ENCODE assay signal across 8 cellular contexts in the genomic region with DNA sequence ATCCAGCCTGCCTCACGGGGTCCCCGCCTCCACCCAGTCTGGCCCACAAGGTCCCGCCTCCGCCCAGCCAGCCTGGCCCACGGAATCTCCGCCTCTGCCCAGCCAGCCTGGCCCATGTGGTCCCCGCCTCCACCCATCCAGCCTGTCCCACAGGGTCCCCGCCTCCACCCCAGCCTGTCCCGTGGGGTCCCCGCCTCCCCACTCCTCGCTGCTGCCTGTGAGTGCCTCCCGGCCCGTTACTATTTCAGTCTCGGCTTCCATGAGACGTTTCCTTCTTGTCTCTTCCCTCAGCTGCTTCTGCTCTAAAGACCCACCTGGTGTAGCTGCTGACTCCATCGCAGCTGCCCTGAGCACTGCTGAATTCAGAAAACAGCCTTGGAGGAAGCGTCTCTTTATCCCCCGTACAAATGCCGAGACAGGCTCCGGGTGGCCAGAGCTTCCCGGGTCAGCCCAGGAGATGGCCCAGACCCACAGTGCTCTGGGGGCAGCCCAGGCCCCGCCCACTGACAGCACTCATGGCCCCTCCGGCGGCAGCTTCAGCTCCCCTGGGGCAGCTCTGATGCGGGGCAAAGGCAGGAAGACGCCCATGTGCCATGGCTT.
DNase-seq lines count a peak whose midpoint lies in the region; ATAC-seq and TF ChIP-seq lines count a peak whose summit lies in the region.

No MANE protein-coding gene starts in this region.

- peak; percentile 87 for DNase-seq in GM13976 (ENCODE audit: low spot score)
- DNase-seq in NCI-H146 (lab: John Stamatoyannopoulos, UW): peak; percentile 50
- DNase-seq in iPS DF 6.9 (ENCODE audit: low read depth, low spot score): peak; percentile 11
- DNase-seq in activated CD8-positive, alpha-beta memory T cell treated with anti-CD3 and anti-CD28 coated beads, Interleukin-2, amount 50 U/mL, for 4 hours: no peak
- no peak for DNase-seq in activated CD8-positive, alpha-beta memory T cell treated with anti-CD3 and anti-CD28 coated beads for 24 hours
- DNase-seq in hepatic stellate cell (ENCODE audit: low spot score): no peak
- DNase-seq in NOMO-1 treated with dmso at 0.1 percent for 144 hours (lab: John Stamatoyannopoulos, UW; ENCODE audit: unreplicated experiment): no peak

- no peaks in the 10 kb centered on the region for H3K27me3 ChIP-seq in iPS DF 6.9 (ENCODE audit: control insufficient read depth, insufficient read depth, low read length)

- in situ Hi-C loops in GM13976 (cut with MboI; ENCODE audit: low sequenced_read_pairs, unreplicated experiment): no loop called here

- no peaks in the 10 kb centered on the region for H3K9me3 ChIP-seq in iPS DF 6.9 (ENCODE audit: control insufficient read depth, insufficient read depth, low read length)

- ATAC-seq in GM21529 (IDR thresholded peaks at IDR 0.05; ENCODE audit: unreplicated experiment): peak; percentile 87

- no peak for TF ChIP-seq CTCF in GM13976 (IDR thresholded peaks at IDR 0.05; ENCODE audit: borderline replicate concordance, control extremely low read depth, extremely low read depth, insufficient read depth, missing control alignments)

- peaks cover 4% of the 10 kb centered on the region; the same call in 1 of the 2 replicates for H3K4me1 ChIP-seq in iPS DF 6.9 (ENCODE audit: control insufficient read depth, insufficient read depth, low read length)

- H3K36me3 ChIP-seq in iPS DF 6.9 (ENCODE audit: control insufficient read depth, insufficient read depth, low read length): no peaks in the 10 kb centered on the region

- H3K4me3 ChIP-seq in iPS DF 6.9 (ENCODE audit: low read length): no peak overlapping the region

- WGBS in iPS DF 6.9 (ENCODE audit: insufficient coverage, insufficient read length): no CpG with 5 or more reads among the region's 26 CpGs

- H3K27ac ChIP-seq in iPS DF 6.9 (ENCODE audit: low read length): no peak overlapping the region

Comparison
In these comparisons a context has a peak if more than half of its experiments do, and no peak if none do; other contexts are left out.
1. DNase-seq: peak in GM13976 (single experiment), NCI-H146 (single experiment) and iPS DF 6.9 (single experiment); none in activated CD8-positive, alpha-beta memory T cell treated with anti-CD3 and anti-CD28 coated beads, Interleukin-2, amount 50 U/mL, for 4 hours (single experiment), activated CD8-positive, alpha-beta memory T cell treated with anti-CD3 and anti-CD28 coated beads for 24 hours (single experiment), hepatic stellate cell (single experiment) and NOMO-1 treated with dmso at 0.1 percent for 144 hours (single experiment).